In the genomic region with DNA sequence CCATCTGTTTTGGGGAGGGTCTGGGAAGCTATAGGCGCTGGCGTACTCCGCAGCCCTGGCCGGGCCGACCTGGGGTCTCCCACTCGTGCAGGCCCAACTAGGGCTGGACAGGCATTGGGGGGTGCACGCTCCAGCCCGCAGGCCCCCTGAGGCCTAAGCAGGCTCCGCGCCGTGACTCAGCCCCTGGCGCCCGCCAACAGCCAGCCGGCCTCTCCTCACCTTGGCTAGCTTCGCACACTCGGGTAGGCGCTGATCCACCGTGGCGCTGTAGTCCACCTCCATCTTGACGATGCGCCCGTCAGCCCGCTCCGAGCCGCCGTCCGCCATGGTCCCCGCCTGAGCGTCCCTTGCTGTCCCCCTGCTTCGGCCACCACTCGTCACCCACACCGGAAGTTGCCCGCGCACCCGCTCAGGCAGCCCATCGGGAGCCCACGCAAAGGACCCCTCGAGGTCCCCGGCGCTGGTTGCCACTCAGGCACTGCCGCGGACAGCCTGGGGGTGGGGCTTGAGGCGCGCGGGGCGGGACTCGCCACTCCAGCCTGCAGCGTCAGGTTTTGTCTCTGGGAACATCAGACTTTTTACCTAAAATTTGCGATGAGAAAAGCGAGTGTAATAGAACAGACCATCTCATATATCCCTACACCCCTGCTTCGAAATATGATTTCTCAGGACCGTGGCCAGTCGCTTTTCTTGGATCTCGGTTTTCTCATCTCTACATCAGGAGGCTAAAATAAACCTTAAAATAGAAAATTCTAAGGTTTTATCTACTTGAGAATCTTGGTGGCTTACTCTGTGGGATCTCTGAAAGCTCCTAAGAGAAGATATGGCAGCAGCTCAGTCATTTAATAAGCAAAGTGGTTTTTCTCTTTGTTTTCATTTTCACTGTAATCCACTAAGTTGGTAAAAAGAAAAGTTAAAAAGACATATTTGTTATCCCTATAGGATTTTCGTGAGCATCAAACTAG, we compare ENCODE assay signal across 8 cellular contexts. TPM values are rescaled to one million over a fixed set of nuclear protein-coding genes. Genes with fewer than 3 reads are reported as not detected.
DNase-seq lines count a peak whose midpoint lies in the region; ATAC-seq and TF ChIP-seq lines count a peak whose summit lies in the region.

A gene (minus strand): TSS at position 385 of the 965 bp plus-strand sequence. CDS start 58 bp downstream, at position 327.

- WGBS in SK-N-SH (ENCODE audit: low lambda C conversion rate): 3% methylated on average over 26 of the region's 55 CpGs

- ATAC-seq in omental fat pad (ENCODE audit: low FRiP score): peak; percentile 95

- H2AFZ ChIP-seq in SK-N-SH (ENCODE audit: low read depth): peak within 1 kb of the TSS; percentile 97

- POLR2A ChIA-PET in SK-N-SH (lab: Yijun Ruan, JAX): interaction anchor here (0.8 to 1.0 kb wide), 2 partner anchors 10 to 409 kb away, joined by 3 to 4 read pairs; a partner anchor contains a TSS

- peak within 1 kb of the TSS; percentile 88 for H3K9ac ChIP-seq in SK-N-SH

- H3K27me3 ChIP-seq in GM06990 (replicated peaks; ENCODE audit: control insufficient read depth, insufficient read depth, low read length): no peaks in the 10 kb centered on the region
- no peaks in the 10 kb centered on the region for H3K27me3 ChIP-seq in SK-N-SH (ENCODE audit: insufficient read depth)

- CTCF ChIA-PET in SK-N-SH (lab: Yijun Ruan, JAX): interaction anchor here (0.5 to 15.0 kb wide), 8 partner anchors 9 to 352 kb away, joined by 3 to 134 read pairs (median 3); a partner anchor contains a TSS

- peak within 1 kb of the TSS; percentile 83 for H3K4me2 ChIP-seq in SK-N-SH

- H3K9me3 ChIP-seq in SK-N-SH: no peaks in the 10 kb centered on the region

- peak within 1 kb of the TSS; percentile 96 for H3K4me3 ChIP-seq in GM06990 (replicated peaks; ENCODE audit: low read depth, low read length)
- peak within 1 kb of the TSS; percentile 74 for H3K4me3 ChIP-seq in HFF-Myc (replicated peaks; ENCODE audit: low read depth, low read length)
- H3K4me3 ChIP-seq in NB4 (ENCODE audit: low read depth, low read length): peak within 1 kb of the TSS; percentile 99
- peak within 1 kb of the TSS; percentile 83 to 85 for H3K4me3 ChIP-seq in SK-N-SH (ENCODE audit: low read depth in 2 of 2, low read length in 1 of 2)

- DNase-seq in GM06990 (ENCODE audit: extremely low read depth, insufficient read length) (peak; percentile 94), HFF-Myc (ENCODE audit: extremely low read depth, low read depth) (peak; percentile 70), NB4 (ENCODE audit: low read depth) (peak; percentile 93), SK-N-SH (peak; percentile 100), globus pallidus (ENCODE audit: low spot score) (peak; percentile 91), omental fat pad (ENCODE audit: low spot score) (peak; percentile 75)
- DNase-seq in activated naive CD4-positive, alpha-beta T cell treated with anti-CD3 and anti-CD28 coated beads, Interleukin-2, amount 50 U/mL, for 16 hours: peak; percentile 94

- TF ChIP-seq EP300 in SK-N-SH (IDR thresholded peaks at IDR 0.05; ENCODE audit: borderline replicate concordance in 1 of 2, low read depth in 1 of 2, low read length in 1 of 2): no peak; a peak in 1 of 4 replicates

- H4K20me1 ChIP-seq in SK-N-SH (ENCODE audit: insufficient read depth): peaks cover 42% of the 10 kb centered on the region

- TF ChIP-seq POLR2A in NB4 (IDR thresholded peaks at IDR 0.05; ENCODE audit: extremely low read depth, insufficient read length): peak; percentile 92

- H3K79me2 ChIP-seq in SK-N-SH (ENCODE audit: insufficient read depth): peaks cover 50% of the 10 kb centered on the region

- TF ChIP-seq RAD21 in SK-N-SH (IDR thresholded peaks at IDR 0.05; ENCODE audit: low read length): 0 out of 2 replicates have a peak, but pooled peaks have one; percentile 22

- H3F3A ChIP-seq in SK-N-SH (replicated peaks; ENCODE audit: insufficient read depth): peaks cover 17% of the 10 kb centered on the region

- no peaks in the 10 kb centered on the region for H3K9me2 ChIP-seq in SK-N-SH

- H3K4me1 ChIP-seq in SK-N-SH (ENCODE audit: control insufficient read depth in 1 of 2, insufficient read depth in 2 of 2, low read depth in 1 of 2, low read length in 1 of 2): peaks cover 14 to 18% of the 10 kb centered on the region in 2 experiments

- no peaks in the 10 kb centered on the region; the same call in 1 of the 2 replicates for H3K36me3 ChIP-seq in GM06990 (ENCODE audit: control insufficient read depth, insufficient read depth, low read length)
- peaks cover 5 to 7% of the 10 kb centered on the region in 2 experiments for H3K36me3 ChIP-seq in SK-N-SH (replicated peaks in 1 of 2; ENCODE audit: control insufficient read depth in 1 of 2, insufficient read depth in 2 of 2, low read length in 1 of 2)

- H3K27ac ChIP-seq in SK-N-SH (ENCODE audit: low read depth in 2 of 2, low read length in 1 of 2) (peak within 1 kb of the TSS; percentile 87 to 90), temporal lobe (ENCODE audit: low read depth, low read length) (peak within 1 kb of the TSS; percentile 76)

- TF ChIP-seq CTCF in GM06990 (IDR thresholded peaks at IDR 0.05; ENCODE audit: insufficient read depth, low read length, poor library complexity, severe bottlenecking): no peak
- TF ChIP-seq CTCF in HFF-Myc (IDR thresholded peaks at IDR 0.05; ENCODE audit: low read depth, low read length, missing control alignments): no peak
- TF ChIP-seq CTCF in NB4 (IDR thresholded peaks at IDR 0.05; ENCODE audit: low read depth, low read length): no peak
- no peak; the same call in 1 of the 2 replicates for TF ChIP-seq CTCF in SK-N-SH (IDR thresholded peaks at IDR 0.05)
- TF ChIP-seq CTCF in omental fat pad (IDR thresholded peaks at IDR 0.05): no peak

TF ChIP-seq in SK-N-SH, 30 proteins besides CTCF, POLR2A, EP300 and RAD21 (continues in another document):
- TF ChIP-seq, protein P1, sequence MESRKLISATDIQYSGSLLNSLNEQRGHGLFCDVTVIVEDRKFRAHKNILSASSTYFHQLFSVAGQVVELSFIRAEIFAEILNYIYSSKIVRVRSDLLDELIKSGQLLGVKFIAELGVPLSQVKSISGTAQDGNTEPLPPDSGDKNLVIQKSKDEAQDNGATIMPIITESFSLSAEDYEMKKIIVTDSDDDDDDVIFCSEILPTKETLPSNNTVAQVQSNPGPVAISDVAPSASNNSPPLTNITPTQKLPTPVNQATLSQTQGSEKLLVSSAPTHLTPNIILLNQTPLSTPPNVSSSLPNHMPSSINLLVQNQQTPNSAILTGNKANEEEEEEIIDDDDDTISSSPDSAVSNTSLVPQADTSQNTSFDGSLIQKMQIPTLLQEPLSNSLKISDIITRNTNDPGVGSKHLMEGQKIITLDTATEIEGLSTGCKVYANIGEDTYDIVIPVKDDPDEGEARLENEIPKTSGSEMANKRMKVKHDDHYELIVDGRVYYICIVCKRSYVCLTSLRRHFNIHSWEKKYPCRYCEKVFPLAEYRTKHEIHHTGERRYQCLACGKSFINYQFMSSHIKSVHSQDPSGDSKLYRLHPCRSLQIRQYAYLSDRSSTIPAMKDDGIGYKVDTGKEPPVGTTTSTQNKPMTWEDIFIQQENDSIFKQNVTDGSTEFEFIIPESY (IDR thresholded peaks at IDR 0.05; ENCODE audit: borderline replicate concordance, low read depth): no peak
- TF ChIP-seq TAF1 (IDR thresholded peaks at IDR 0.05; ENCODE audit: borderline replicate concordance, low read depth, low read length) (peak; percentile 96), NRF1 (IDR thresholded peaks at IDR 0.05; ENCODE audit: low read depth, low read length) (peak; percentile 52), CHD2 (IDR thresholded peaks at IDR 0.05; ENCODE audit: low read length, partially characterized antibody) (peak; percentile 74), TEAD4 (IDR thresholded peaks at IDR 0.05; ENCODE audit: borderline replicate concordance, insufficient read depth) (no peak), GATA2 (CRISPR knock-in tag; IDR thresholded peaks at IDR 0.05) (no peak), TCF12 (IDR thresholded peaks at IDR 0.05) (no peak), MXI1 (IDR thresholded peaks at IDR 0.05; ENCODE audit: low read depth, low read length) (peak; percentile 87), ELF1 (IDR thresholded peaks at IDR 0.05) (peak; percentile 92), SIN3A (IDR thresholded peaks at IDR 0.05; ENCODE audit: borderline replicate concordance, low read depth, low read length) (peak; percentile 74; the same call in 1 of the 2 replicates)
- TF ChIP-seq, protein P2, sequence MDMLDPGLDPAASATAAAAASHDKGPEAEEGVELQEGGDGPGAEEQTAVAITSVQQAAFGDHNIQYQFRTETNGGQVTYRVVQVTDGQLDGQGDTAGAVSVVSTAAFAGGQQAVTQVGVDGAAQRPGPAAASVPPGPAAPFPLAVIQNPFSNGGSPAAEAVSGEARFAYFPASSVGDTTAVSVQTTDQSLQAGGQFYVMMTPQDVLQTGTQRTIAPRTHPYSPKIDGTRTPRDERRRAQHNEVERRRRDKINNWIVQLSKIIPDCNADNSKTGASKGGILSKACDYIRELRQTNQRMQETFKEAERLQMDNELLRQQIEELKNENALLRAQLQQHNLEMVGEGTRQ (IDR thresholded peaks at IDR 0.05; ENCODE audit: borderline replicate concordance, low read depth, low read length): no peak

RNA-seq across cellular contexts. Expression of the gene that starts here (rescaled TPM):
- polyA plus RNA-seq in SK-N-SH (2012; rRNA removed): 29.1 and 31.4 TPM in 2 replicates
- 42.1 and 54.1 TPM in 2 replicates for polyA plus RNA-seq in SK-N-SH (2012; cell fraction: cytosol; rRNA removed)
- 10.5 and 23.5 TPM in 2 replicates for polyA plus RNA-seq in SK-N-SH (2012; cell fraction: nucleus; rRNA removed)
- 10 to 100 TPM; 23.6 to 52.4 (median 24.4) TPM for total RNA-seq in omental fat pad
- total RNA-seq in temporal lobe: 34.9 TPM

Comparison
In these comparisons a context has a peak if more than half of its experiments do, and no peak if none do; other contexts are left out.
1. Peak in every context shown above with its lines: DNase-seq, ATAC-seq, H3K4me3 ChIP-seq and H3K27ac ChIP-seq.